In the genomic region with DNA sequence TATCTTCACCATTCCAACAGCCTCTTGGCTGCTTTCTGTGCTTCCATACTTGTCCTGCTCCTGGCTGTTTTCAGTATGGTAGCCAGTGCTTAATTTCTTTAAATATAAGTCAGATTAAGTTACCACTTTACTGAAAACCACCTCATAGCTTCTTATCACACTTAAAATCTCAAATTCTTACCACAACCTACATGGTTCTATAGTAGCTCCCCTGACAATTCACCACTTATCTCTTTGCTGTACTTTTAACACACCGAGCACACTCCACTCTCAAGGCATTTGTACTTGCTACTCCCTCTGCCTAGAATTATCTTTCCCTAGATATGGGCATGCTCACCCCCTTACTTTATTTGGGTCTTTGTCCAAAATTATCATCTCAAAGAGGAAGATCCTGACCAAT, we compare ENCODE assay signal across 8 cellular contexts.
"Had no signal": no experiment of that assay in that cellular context is flagged by ENCODE, and none has a peak within 500 bp of the region (broad histone marks: within the 10 kb centered on the region; RNA-seq: fewer than 3 reads in every experiment).

No MANE protein-coding gene starts in this region.

- H2AFZ ChIP-seq: GM23248, GM23338 had no signal

- H3K9me3 ChIP-seq: HAP-1 had no signal

- H3K9ac ChIP-seq: GM23248 had no signal

- H3K4me2 ChIP-seq: GM23338 had no signal

- ATAC-seq: GM23338, HCT116 had no signal

- H3K27ac ChIP-seq: GM23248 had no signal

- H3K9me3 Mint-ChIP-seq: GM23338, HFFc6 had no signal

- H3K4me1 Mint-ChIP-seq: GM23338, H9 had no signal

- H3K4me1 ChIP-seq: HAP-1 had no signal

- H3K36me3 ChIP-seq: HAP-1 had no signal

- H3K4me3 Mint-ChIP-seq: GM23338, H9, HFFc6 had no signal

- DNase-seq: GM23248, GOT3, H7, H9, HFFc6 had no signal

- H3K27ac Mint-ChIP-seq: GM23338, H9, HFFc6 had no signal

- H3K4me3 ChIP-seq: GM23248, GM23338, HAP-1 had no signal
